Comparison of ENCODE assay signal across 9 cellular contexts in the genomic region with DNA sequence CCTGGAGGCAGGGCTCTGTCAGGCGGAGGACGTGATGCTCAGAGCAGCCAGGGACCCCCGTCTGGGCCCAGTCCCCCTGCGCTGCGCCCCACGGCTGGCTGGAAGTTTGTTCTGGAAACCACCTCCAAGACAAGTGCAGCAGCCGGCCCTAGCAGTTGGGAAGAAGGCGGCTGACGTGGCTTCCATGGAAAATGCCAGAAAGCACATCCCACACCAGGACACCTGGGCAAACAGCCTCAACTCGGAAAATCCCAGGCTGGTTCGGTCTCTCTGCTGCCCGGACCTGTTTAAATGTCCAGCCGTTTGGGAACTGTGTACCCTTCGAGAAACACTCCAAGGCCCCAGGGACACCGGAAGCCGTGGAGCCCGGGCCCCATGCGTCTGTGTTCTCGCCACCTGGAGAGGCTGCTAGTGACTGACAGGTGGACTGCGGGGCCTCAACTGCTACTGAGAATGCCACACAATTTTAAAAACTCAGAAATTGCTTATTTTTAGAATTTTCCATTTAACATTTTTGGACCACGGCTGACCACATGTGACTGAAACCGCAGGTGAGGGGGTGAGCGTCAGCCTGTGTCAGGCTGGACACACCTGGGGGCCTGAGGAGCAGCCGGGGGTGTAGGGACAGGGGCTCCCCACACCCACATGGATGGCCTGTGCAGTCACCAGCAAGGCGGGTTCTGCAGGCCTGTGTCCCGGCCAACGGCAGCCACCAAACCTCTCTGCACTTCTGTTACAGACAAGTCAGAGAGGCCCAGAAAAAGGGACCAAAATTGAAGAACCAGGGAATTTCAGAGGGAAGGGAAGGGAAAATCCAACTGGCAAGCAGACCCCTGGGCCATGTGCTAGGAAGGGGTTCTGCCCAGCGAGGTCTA. TPM values are rescaled to one million over a fixed set of nuclear protein-coding genes. Genes with fewer than 3 reads are reported as not detected.
A peak's percentile ranks its signal among the peaks of the same experiment; 100 is the strongest.
DNase-seq lines count a peak whose midpoint lies in the region; ATAC-seq and TF ChIP-seq lines count a peak whose summit lies in the region.
"Had no signal": no experiment of that assay in that cellular context is flagged by ENCODE, and none has a peak within 500 bp of the region (broad histone marks: within the 10 kb centered on the region; RNA-seq: fewer than 3 reads in every experiment).

No MANE protein-coding gene starts in this region.

- no peak for TF ChIP-seq POLR2A in esophagus squamous epithelium (IDR thresholded peaks at IDR 0.05)

- no peaks in the 10 kb centered on the region for H3K27me3 ChIP-seq in AG04450 (ENCODE audit: control insufficient read depth, insufficient read depth, low read length)
- no peaks in the 10 kb centered on the region for H3K27me3 ChIP-seq in HL-60 (ENCODE audit: insufficient read depth, poor library complexity, severe bottlenecking)
- H3K27me3 ChIP-seq in esophagus squamous epithelium: peaks cover 0 to 25% (median 0%) of the 10 kb centered on the region in 4 donors
- no peaks in the 10 kb centered on the region for H3K27me3 ChIP-seq in osteoblast (ENCODE audit: insufficient read depth, low read length)

- no peak overlapping the region for H3K4me2 ChIP-seq in osteoblast (ENCODE audit: insufficient read depth, low read length)

- H3K79me2 ChIP-seq in osteoblast (ENCODE audit: insufficient read depth, low read length): peaks cover 88% of the 10 kb centered on the region

- no peak for DNase-seq in AG04450 (ENCODE audit: low read depth, low spot score)
- DNase-seq in HL-60 (ENCODE audit: low read depth in 1 of 2, low spot score in 1 of 2): peak in 1 of 2 experiments; percentile 28
- DNase-seq in esophagus squamous epithelium (lab: John Stamatoyannopoulos, UW): no peak
- peak; percentile 93 for DNase-seq in osteoblast (ENCODE audit: insufficient read length, low spot score, missing footprints)
- DNase-seq in SIG-M5 treated with dmso at 0.1 percent for 504 hours (lab: John Stamatoyannopoulos, UW; ENCODE audit: unreplicated experiment): no peak
- DNase-seq: cortex of kidney had no signal

- H2AFZ ChIP-seq in osteoblast (ENCODE audit: low read length): no peak overlapping the region

- H3K9me3 ChIP-seq in AG04450 (ENCODE audit: control insufficient read depth, insufficient read depth, low read length) (peaks cover 4% of the 10 kb centered on the region; the same call in 1 of the 2 replicates), esophagus squamous epithelium (no peaks in the 10 kb centered on the region), osteoblast (ENCODE audit: low read depth, low read length) (no peaks in the 10 kb centered on the region)

- H3K27ac ChIP-seq in AG04450 (ENCODE audit: low read depth, low read length): peak overlapping the region; percentile 39
- H3K27ac ChIP-seq in HL-60 (replicated peaks): peak overlapping the region; percentile 17
- H3K27ac ChIP-seq in esophagus squamous epithelium: peak overlapping the region in 3 of 4 donors; percentile 63 to 79 (median 66)
- H3K27ac ChIP-seq in osteoblast (ENCODE audit: low read depth, low read length): peak overlapping the region; percentile 12

- 59 to 81% methylated on average over 10 to 15 of the region's 28 CpGs for WGBS in esophagus squamous epithelium, 2 donors

- ATAC-seq in GM21576 (IDR thresholded peaks at IDR 0.05; ENCODE audit: unreplicated experiment): no peak
- no peak for ATAC-seq in HG02798 (IDR thresholded peaks at IDR 0.05; ENCODE audit: poor library complexity, unreplicated experiment)
- ATAC-seq in activated CD4-positive, CD25-positive, alpha-beta regulatory T cell treated with anti-CD3 and anti-CD28 coated beads, Interleukin-2, amount 50 U/mL, for 24 hours: no peak

- TF ChIP-seq CTCF in AG04450 (IDR thresholded peaks at IDR 0.05; ENCODE audit: low read depth, low read length) (no peak), HL-60 (IDR thresholded peaks at IDR 0.05; ENCODE audit: insufficient read depth, low read length) (no peak), esophagus squamous epithelium (IDR thresholded peaks at IDR 0.05) (no peak), osteoblast (IDR thresholded peaks at IDR 0.05; ENCODE audit: extremely low read depth, low read depth, low read length) (no peak)

- POLR2A ChIA-PET in AG04450 (lab: Yijun Ruan, JAX): no interaction called here

- H3K36me3 ChIP-seq in esophagus squamous epithelium (no peaks in the 10 kb centered on the region), osteoblast (ENCODE audit: insufficient read depth, low read length) (no peaks in the 10 kb centered on the region)

- CTCF ChIA-PET in AG04450 (lab: Charles Lee): no interaction called here

- H4K20me1 ChIP-seq in osteoblast (ENCODE audit: insufficient read depth, low read length): peaks cover 41% of the 10 kb centered on the region

- intact Hi-C loops in esophagus squamous epithelium (cut with DNase I): no loop called here

- H3K4me1 ChIP-seq in esophagus squamous epithelium (peaks cover 5 to 40% (median 15%) of the 10 kb centered on the region in 3 donors), osteoblast (ENCODE audit: insufficient read depth, low read length) (peaks cover 10% of the 10 kb centered on the region)

- H3K4me3 ChIP-seq in AG04450 (ENCODE audit: low read depth, low read length): no peak overlapping the region
- H3K4me3 ChIP-seq in HL-60 (replicated peaks; ENCODE audit: insufficient read depth, low read length): no peak overlapping the region
- peak overlapping the region in 1 of 4 donors; percentile 27 for H3K4me3 ChIP-seq in esophagus squamous epithelium
- no peak overlapping the region for H3K4me3 ChIP-seq in osteoblast (ENCODE audit: insufficient read depth, low read length)

RNA-seq across cellular contexts. Expression of a gene that starts 31.7 kb away (rescaled TPM):
- 25.2 and 26.8 TPM in 2 replicates for polyA plus RNA-seq in AG04450 (2011; rRNA removed)
- polyA minus RNA-seq in AG04450 (2011; rRNA and poly(A)+ RNA removed): 32.8 and 38.1 TPM in 2 replicates
- total RNA-seq in esophagus squamous epithelium (1 to 10 TPM; 1.4 to 8.8 (median 3.1) TPM), osteoblast (40.7 and 41.3 TPM in 2 replicates)

Comparison
In these comparisons a context has a peak if more than half of its experiments do, and no peak if none do; other contexts are left out.
1. H3K27ac ChIP-seq: peak in every context shown above with its lines; median percentile 66 in esophagus squamous epithelium; 39 in AG04450; 17 in HL-60; 12 in osteoblast.